19 cellular contexts compared by ENCODE assay signal in genomic region chr1:100607628-100608240, GRCh38.
"Had no signal": no experiment of that assay in that cellular context is flagged by ENCODE, and none has a peak within 500 bp of the region (broad histone marks: within the 10 kb centered on the region; RNA-seq: fewer than 3 reads in every experiment).

No MANE protein-coding gene starts in this region.

- H3K9ac ChIP-seq: parathyroid adenoma had no signal

- H3K36me3 ChIP-seq: brain microvascular endothelial cell, colonic mucosa, heart right ventricle, neutrophil, suprapubic skin, transverse colon had no signal

- H3K4me1 ChIP-seq: colonic mucosa, parathyroid adenoma, suprapubic skin, transverse colon had no signal

- H3K9me3 ChIP-seq: colonic mucosa, neutrophil, suprapubic skin, transverse colon had no signal

- H3K79me2 ChIP-seq: parathyroid adenoma had no signal

- DNase-seq: activated CD4-positive, alpha-beta T cell treated with anti-CD3 and anti-CD28 coated beads, Interleukin-2, amount 10 ng/mL, durations not matched to agents 24 days and 14 days; activated CD8-positive, alpha-beta memory T cell treated with anti-CD3 and anti-CD28 coated beads, Interleukin-2, amount 50 U/mL, for 4 hours; activated CD8-positive, alpha-beta T cell treated with anti-CD3 and anti-CD28 coated beads, Interleukin-2, amount 10 ng/mL, durations not matched to agents 7 days and 5 days; activated naive CD4-positive, alpha-beta T cell treated with anti-CD3 and anti-CD28 coated beads for 36 hours; activated T-cell treated with anti-CD3 and anti-CD28 coated beads, Interleukin-2, amount 50 U/mL, for 4 hours; aorta; brain microvascular endothelial cell; colonic mucosa; heart right ventricle; kidney glomerular epithelial cell; mesendoderm; natural killer cell; stimulated activated CD4-positive, alpha-beta T cell treated with anti-CD3 and anti-CD28 coated beads, Interleukin-2, amount 100 ng/mL, for 48 hours; stimulated activated naive CD8-positive, alpha-beta T cell treated with anti-CD3 and anti-CD28 coated beads, Interleukin-15, amount 100 ng/mL, for 72 hours; T-cell; transverse colon had no signal

- H3K27ac ChIP-seq: brain microvascular endothelial cell, colonic mucosa, heart right ventricle, neutrophil, suprapubic skin, transverse colon had no signal

- H3K27me3 ChIP-seq: brain microvascular endothelial cell, colonic mucosa, heart right ventricle, suprapubic skin, transverse colon had no signal

- H3K4me3 ChIP-seq: colonic mucosa, heart right ventricle, suprapubic skin, transverse colon had no signal
